In the genomic region with DNA sequence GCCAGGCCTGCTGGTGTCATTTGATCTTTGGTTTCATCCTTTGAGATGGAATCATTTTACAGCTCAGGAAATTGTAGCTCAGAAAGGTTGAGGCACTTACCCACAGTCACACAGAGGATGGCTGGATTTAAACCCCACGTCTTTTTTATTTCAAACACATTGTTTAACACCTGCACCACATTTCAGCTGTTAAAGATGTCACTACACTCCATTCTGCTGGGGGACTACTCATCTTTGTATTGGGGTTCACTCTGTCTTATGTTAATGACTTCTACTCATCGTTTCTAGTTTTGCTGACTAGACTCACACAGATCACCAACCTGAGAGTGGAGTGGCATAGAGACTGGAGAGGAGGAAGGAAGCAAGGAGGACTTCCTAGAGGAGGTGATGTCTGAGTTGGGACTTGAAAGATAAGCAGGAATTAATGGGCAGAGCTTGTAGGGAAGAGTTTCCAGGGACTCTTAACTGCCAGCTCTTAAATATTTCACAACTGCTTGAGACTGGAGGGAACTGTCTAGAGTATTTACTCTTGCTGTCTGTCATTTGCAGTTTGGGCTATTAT, we compare ENCODE assay signal across 1 cellular context.
TF ChIP-seq lines count a peak whose summit lies in the region.

No MANE protein-coding gene starts in this region.

TF ChIP-seq in IMR-90, 13 proteins besides CTCF, POLR2A, EP300 and RAD21 (continued from another document):
- no peak for TF ChIP-seq NFE2L2 (IDR thresholded peaks at IDR 0.05; ENCODE audit: low read depth, low read length)
- TF ChIP-seq CEBPB (IDR thresholded peaks at IDR 0.05; ENCODE audit: low read depth, low read length), result no peak
- no peak for TF ChIP-seq FOS (IDR thresholded peaks at IDR 0.05; ENCODE audit: low read depth, low read length)
- no peak for TF ChIP-seq CHD1 (IDR thresholded peaks at IDR 0.05; ENCODE audit: low read depth, low read length)
- TF ChIP-seq MXI1 (IDR thresholded peaks at IDR 0.05; ENCODE audit: borderline replicate concordance, low read depth, low read length), result no peak
- TF ChIP-seq, protein P1, sequence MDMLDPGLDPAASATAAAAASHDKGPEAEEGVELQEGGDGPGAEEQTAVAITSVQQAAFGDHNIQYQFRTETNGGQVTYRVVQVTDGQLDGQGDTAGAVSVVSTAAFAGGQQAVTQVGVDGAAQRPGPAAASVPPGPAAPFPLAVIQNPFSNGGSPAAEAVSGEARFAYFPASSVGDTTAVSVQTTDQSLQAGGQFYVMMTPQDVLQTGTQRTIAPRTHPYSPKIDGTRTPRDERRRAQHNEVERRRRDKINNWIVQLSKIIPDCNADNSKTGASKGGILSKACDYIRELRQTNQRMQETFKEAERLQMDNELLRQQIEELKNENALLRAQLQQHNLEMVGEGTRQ (IDR thresholded peaks at IDR 0.05; ENCODE audit: low read depth, low read length), result no peak
- TF ChIP-seq, protein P2, sequence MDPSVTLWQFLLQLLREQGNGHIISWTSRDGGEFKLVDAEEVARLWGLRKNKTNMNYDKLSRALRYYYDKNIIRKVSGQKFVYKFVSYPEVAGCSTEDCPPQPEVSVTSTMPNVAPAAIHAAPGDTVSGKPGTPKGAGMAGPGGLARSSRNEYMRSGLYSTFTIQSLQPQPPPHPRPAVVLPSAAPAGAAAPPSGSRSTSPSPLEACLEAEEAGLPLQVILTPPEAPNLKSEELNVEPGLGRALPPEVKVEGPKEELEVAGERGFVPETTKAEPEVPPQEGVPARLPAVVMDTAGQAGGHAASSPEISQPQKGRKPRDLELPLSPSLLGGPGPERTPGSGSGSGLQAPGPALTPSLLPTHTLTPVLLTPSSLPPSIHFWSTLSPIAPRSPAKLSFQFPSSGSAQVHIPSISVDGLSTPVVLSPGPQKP (IDR thresholded peaks at IDR 0.05; ENCODE audit: borderline replicate concordance, low read depth, low read length), result no peak
- TF ChIP-seq RCOR1 (IDR thresholded peaks at IDR 0.05; ENCODE audit: insufficient replicate concordance, low read length), result no peak
- TF ChIP-seq BHLHE40 (IDR thresholded peaks at IDR 0.05; ENCODE audit: low read depth, low read length), result no peak
- TF ChIP-seq SMC3 (IDR thresholded peaks at IDR 0.05; ENCODE audit: low read depth, low read length), result no peak
- TF ChIP-seq MAFK (IDR thresholded peaks at IDR 0.05; ENCODE audit: low read depth, low read length), result no peak
TF ChIP-seq in IMR-90: peak in this region for 0.
